ENCODE assay signal across 10 cellular contexts in genomic region chr2:2101924-2102323, GRCh38.
DNase-seq lines count a peak whose midpoint lies in the region; ATAC-seq and TF ChIP-seq lines count a peak whose summit lies in the region.
"Had no signal": no experiment of that assay in that cellular context is flagged by ENCODE, and none has a peak within 500 bp of the region (broad histone marks: within the 10 kb centered on the region; RNA-seq: fewer than 3 reads in every experiment).

No MANE protein-coding gene starts in this region.

- no peaks in the 10 kb centered on the region for H3F3A ChIP-seq in GM23248 (ENCODE audit: insufficient read depth)

- no peak for ATAC-seq in GM19467 (IDR thresholded peaks at IDR 0.05; ENCODE audit: unreplicated experiment)
- no peak for ATAC-seq in HG02852 (IDR thresholded peaks at IDR 0.05; ENCODE audit: unreplicated experiment)

- no peaks in the 10 kb centered on the region for H3K9me2 ChIP-seq in GM23248 (ENCODE audit: insufficient read depth)

- H4K20me1 ChIP-seq in GM23248 (ENCODE audit: insufficient read depth) = no peaks in the 10 kb centered on the region

- H3K4me3 Mint-ChIP-seq in endothelial cell (ENCODE audit: unreplicated experiment) = no peak overlapping the region

- H3K9ac ChIP-seq in GM23248 = no peak overlapping the region

- no peak overlapping the region for H3K27ac Mint-ChIP-seq in endothelial cell (ENCODE audit: unreplicated experiment)

- no peaks in the 10 kb centered on the region for H3K9me3 ChIP-seq in GM23248 (ENCODE audit: low read depth)
- H3K9me3 ChIP-seq: prostate gland had no signal

- CTCF ChIA-PET in BJ (lab: Yijun Ruan, JAX) = no interaction called here

- in situ Hi-C loops in GM23248 (cut with MboI) = no loop called here

- H3K27me3 Mint-ChIP-seq in endothelial cell (ENCODE audit: unreplicated experiment) = no peaks in the 10 kb centered on the region

- H3K4me2 ChIP-seq in GM23248 (ENCODE audit: unreplicated experiment) = no peak overlapping the region

- H3K4me3 ChIP-seq in BJ (ENCODE audit: low read depth, low read length) (no peak overlapping the region), GM23248 (no peak overlapping the region)
- H3K4me3 ChIP-seq: prostate gland had no signal

- 33 to 38% methylated on average over 1 of the region's 1 CpG for WGBS in GM23248 (ENCODE audit: low coverage in 1 of 2, low lambda C conversion rate in 2 of 2, missing lambda C conversion rate in 2 of 2), 2 experiments

- H2AFZ ChIP-seq in GM23248 = no peak overlapping the region

- H3K36me3 ChIP-seq in BJ (ENCODE audit: control insufficient read depth, insufficient read depth, low read length) (no peaks in the 10 kb centered on the region), GM23248 (ENCODE audit: low read depth) (no peaks in the 10 kb centered on the region)
- H3K36me3 ChIP-seq: prostate gland had no signal

- peaks cover 3% of the 10 kb centered on the region for H3K4me1 Mint-ChIP-seq in endothelial cell (ENCODE audit: unreplicated experiment)

- H3K79me2 ChIP-seq in GM23248 (ENCODE audit: insufficient read depth) = no peaks in the 10 kb centered on the region

- no peaks in the 10 kb centered on the region for H3K27me3 ChIP-seq in BJ (ENCODE audit: control insufficient read depth, insufficient read depth, low read length)
- no peaks in the 10 kb centered on the region for H3K27me3 ChIP-seq in GM23248 (replicated peaks; ENCODE audit: insufficient read depth)

- H3K9me3 Mint-ChIP-seq in endothelial cell (ENCODE audit: unreplicated experiment) = no peaks in the 10 kb centered on the region

- TF ChIP-seq CTCF in BJ (IDR thresholded peaks at IDR 0.05; ENCODE audit: insufficient read depth, low read depth, low read length) (0 out of 2 replicates have a peak, but pooled peaks have one; percentile 12), endothelial cell (IDR thresholded peaks at IDR 0.05; ENCODE audit: unreplicated experiment) (peak; percentile 56)

- POLR2A ChIA-PET in BJ (lab: Charles Lee) = no interaction called here

- no peaks in the 10 kb centered on the region for H3K36me3 Mint-ChIP-seq in endothelial cell (ENCODE audit: low read depth, unreplicated experiment)

- DNase-seq in BJ (ENCODE audit: low read depth) = no peak
- peak; percentile 10 for DNase-seq in GM23248
- peak; percentile 15 for DNase-seq in NCI-H748 (lab: John Stamatoyannopoulos, UW; ENCODE audit: unreplicated experiment)
- DNase-seq in endothelial cell (ENCODE audit: low spot score) = no peak
- no peak for DNase-seq in cortex of kidney (lab: John Stamatoyannopoulos, UW)
- no peak for DNase-seq in anterior cingulate cortex (lab: John Stamatoyannopoulos, UW)
- DNase-seq: NCI-H345 had no signal

- H3K27ac ChIP-seq in GM23248 = no peak overlapping the region
- H3K27ac ChIP-seq: prostate gland had no signal

- no peaks in the 10 kb centered on the region for H3K4me1 ChIP-seq in GM23248 (ENCODE audit: insufficient read depth)
- H3K4me1 ChIP-seq: prostate gland had no signal

Comparison
In these comparisons a context has a peak if more than half of its experiments do, and no peak if none do; other contexts are left out.
1. DNase-seq: peak in GM23248 (single experiment) and NCI-H748 (single experiment); none in BJ (single experiment), endothelial cell (single experiment), cortex of kidney (single experiment) and anterior cingulate cortex (0 of 58).